ENCODE assay signal across 8 cellular contexts in genomic region chr20:25862967-25863530, GRCh38.
DNase-seq lines count a peak whose midpoint lies in the region; ATAC-seq and TF ChIP-seq lines count a peak whose summit lies in the region.
"Not testable (repeated sequence)": the region's sequence is repeated elsewhere in the genome, so short reads cannot be mapped to it uniquely, and the experiment has no call there.

No MANE protein-coding gene starts in this region.

- H3K27ac Mint-ChIP-seq in activated CD8-positive, alpha-beta T cell treated with anti-CD3 and anti-CD28 coated beads, Interleukin-2, amount 10 ng/mL, durations not matched to agents 7 days and 5 days: not testable (repeated sequence)

- CTCF ChIA-PET in AG04449 (lab: Yijun Ruan, JAX); activated CD8-positive, alpha-beta T cell treated with anti-CD3 and anti-CD28 coated beads, Interleukin-2, amount 10 ng/mL, durations not matched to agents 7 days and 5 days (lab: Charles Lee): not testable (repeated sequence)

- H3K9me3 Mint-ChIP-seq in activated CD8-positive, alpha-beta T cell treated with anti-CD3 and anti-CD28 coated beads, Interleukin-2, amount 10 ng/mL, durations not matched to agents 7 days and 5 days (ENCODE audit: insufficient read depth): not testable (repeated sequence)

- ATAC-seq in GM18907 (IDR thresholded peaks at IDR 0.05; ENCODE audit: unreplicated experiment): peak; percentile 41
- ATAC-seq in activated CD8-positive, alpha-beta T cell treated with anti-CD3 and anti-CD28 coated beads, Interleukin-2, amount 10 ng/mL, durations not matched to agents 7 days and 5 days: peak; percentile 35
- peak; percentile 65 for ATAC-seq in left lobe of liver

- H3K36me3 Mint-ChIP-seq in activated CD8-positive, alpha-beta T cell treated with anti-CD3 and anti-CD28 coated beads, Interleukin-2, amount 10 ng/mL, durations not matched to agents 7 days and 5 days (ENCODE audit: low read depth): not testable (repeated sequence)

- peak overlapping the region; percentile 51 for H3K4me3 ChIP-seq in AG04449 (ENCODE audit: low read depth, low read length)

- peaks cover 67% of the 10 kb centered on the region for H3K4me1 Mint-ChIP-seq in activated CD8-positive, alpha-beta T cell treated with anti-CD3 and anti-CD28 coated beads, Interleukin-2, amount 10 ng/mL, durations not matched to agents 7 days and 5 days (ENCODE audit: low read depth)

- peak overlapping the region; percentile 58 for H3K4me3 Mint-ChIP-seq in activated CD8-positive, alpha-beta T cell treated with anti-CD3 and anti-CD28 coated beads, Interleukin-2, amount 10 ng/mL, durations not matched to agents 7 days and 5 days

- peaks cover 75% of the 10 kb centered on the region for H3K27me3 Mint-ChIP-seq in activated CD8-positive, alpha-beta T cell treated with anti-CD3 and anti-CD28 coated beads, Interleukin-2, amount 10 ng/mL, durations not matched to agents 7 days and 5 days (ENCODE audit: low read depth)

- not testable (repeated sequence) for DNase-seq in AG04449 (ENCODE audit: low read depth, low spot score)
- DNase-seq in HuH-7 (ENCODE audit: low spot score) (peak; percentile 68), NOMO-1 treated with DMSO at 0.1 percent for 48 hours (lab: John Stamatoyannopoulos, UW; ENCODE audit: unreplicated experiment) (peak; percentile 49), dermis blood vessel endothelial cell (peak; percentile 90), left lobe of liver (ENCODE audit: low spot score) (peak; percentile 89)
- peak; percentile 86 for DNase-seq in activated CD8-positive, alpha-beta T cell treated with anti-CD3 and anti-CD28 coated beads, Interleukin-2, amount 10 ng/mL, durations not matched to agents 7 days and 5 days
- peak; percentile 62 to 72 for DNase-seq in stimulated activated CD4-positive, alpha-beta T cell treated with anti-CD3 and anti-CD28 coated beads, Interleukin-15, amount 100 ng/mL, for 1 hour (ENCODE audit: low read depth in 1 of 2, low spot score in 1 of 2)

- POLR2A ChIA-PET in AG04449 (lab: Yijun Ruan, JAX); activated CD8-positive, alpha-beta T cell treated with anti-CD3 and anti-CD28 coated beads, Interleukin-2, amount 10 ng/mL, durations not matched to agents 7 days and 5 days (lab: Charles Lee): not testable (repeated sequence)

- not testable (repeated sequence) for TF ChIP-seq CTCF in AG04449 (IDR thresholded peaks at IDR 0.05; ENCODE audit: insufficient read depth, low read length, missing control alignments)
